8 cellular contexts compared by ENCODE assay signal in genomic region chr13:110869805-110870706, GRCh38. TPM values are rescaled to one million over a fixed set of nuclear protein-coding genes. Genes with fewer than 3 reads are reported as not detected.
DNase-seq lines count a peak whose midpoint lies in the region; TF ChIP-seq lines count a peak whose summit lies in the region.

No MANE protein-coding gene starts in this region.

- H3K27me3 ChIP-seq in esophagus muscularis mucosa (no peaks in the 10 kb centered on the region), muscle layer of colon (ENCODE audit: control insufficient read depth in 1 of 2, insufficient read depth in 2 of 2, low read length in 2 of 2) (no peaks in the 10 kb centered on the region)

- H3K4me1 ChIP-seq in HEK293 (ENCODE audit: control insufficient read depth, insufficient read depth, low read length) (no peaks in the 10 kb centered on the region; the same call in 1 of the 2 replicates), esophagus muscularis mucosa (peaks cover 24 to 48% (median 41%) of the 10 kb centered on the region in 4 donors), muscle layer of colon (ENCODE audit: insufficient read depth, low read length) (peaks cover 23% of the 10 kb centered on the region)

- no peaks in the 10 kb centered on the region for H3K36me3 ChIP-seq in HEK293 (ENCODE audit: control insufficient read depth in 2 of 2, insufficient read depth in 1 of 2, low read length in 2 of 2)
- H3K36me3 ChIP-seq in esophagus muscularis mucosa = no peaks in the 10 kb centered on the region
- H3K36me3 ChIP-seq in muscle layer of colon (ENCODE audit: insufficient read depth, low read length) = no peaks in the 10 kb centered on the region

- H3K9me3 ChIP-seq in HEK293 (ENCODE audit: control insufficient read depth, insufficient read depth, low read depth, low read length) = no peaks in the 10 kb centered on the region
- H3K9me3 ChIP-seq in esophagus muscularis mucosa = no peaks in the 10 kb centered on the region
- no peaks in the 10 kb centered on the region for H3K9me3 ChIP-seq in muscle layer of colon (ENCODE audit: low read length)

- WGBS in esophagus muscularis mucosa = 32% methylated on average over 25 of the region's 34 CpGs

- peak; percentile 32 for TF ChIP-seq POLR2A in esophagus muscularis mucosa (IDR thresholded peaks at IDR 0.05; ENCODE audit: low read depth)

- TF ChIP-seq CTCF in HEK293 (tag by site-specific recombination; IDR thresholded peaks at IDR 0.05) (no peak), esophagus muscularis mucosa (IDR thresholded peaks at IDR 0.05) (peak in 1 of 3 experiments; percentile 24), GM13977 (IDR thresholded peaks at IDR 0.05; ENCODE audit: extremely low read depth, insufficient read depth, missing control alignments) (no peak)

- POLR2A ChIA-PET in HEK293 (lab: Yijun Ruan, JAX) = interaction anchor here (1.2 to 1.4 kb wide), 2 partner anchors 157 to 255 kb away, joined by 3 to 4 read pairs; partner anchors contain the start of gene NAXD

- H3K4me3 ChIP-seq in HEK293 (ENCODE audit: low read depth, low read length) (peak overlapping the region; percentile 22), esophagus muscularis mucosa (peak overlapping the region; percentile 38 to 51 (median 42)), muscle layer of colon (ENCODE audit: low read depth in 1 of 2, low read length in 2 of 2) (peak overlapping the region; percentile 15 to 51)

- DNase-seq in AG08396 (ENCODE audit: low spot score) (peak; percentile 97), T1000 (lab: John Stamatoyannopoulos, UW) (peak; percentile 100), esophagus muscularis mucosa (ENCODE audit: extremely low spot score) (peak; percentile 98), ureter (ENCODE audit: low spot score) (peak; percentile 91), GM13977 (ENCODE audit: low spot score) (no peak)
- no peak for DNase-seq in activated effector memory CD4-positive, alpha-beta T cell treated with anti-CD3 and anti-CD28 coated beads, Interleukin-2, amount 50 U/mL, for 16 hours

- peak overlapping the region; percentile 19 for H3K9ac ChIP-seq in muscle layer of colon (ENCODE audit: low read length)

- H3K27ac ChIP-seq in HEK293 (ENCODE audit: extremely low read depth, low read depth, low read length) (no peak overlapping the region; the same call in 1 of the 2 replicates), esophagus muscularis mucosa (replicated peaks in 1 of 4) (peak overlapping the region; percentile 83 to 92 (median 86)), muscle layer of colon (ENCODE audit: low read depth, low read length) (peak overlapping the region; percentile 56)

- in situ Hi-C loops in GM13977 (cut with MboI; ENCODE audit: low pct_unique_long_range_greater_than_20kb, low sequenced_read_pairs, unreplicated experiment) = no loop called here

- intact Hi-C loops in esophagus muscularis mucosa (cut with DNase I) = loop anchor here (5.0 kb wide), 1 partner anchor 37 kb away; no protein-coding TSS in a partner anchor

- no peak for TF ChIP-seq EP300 in esophagus muscularis mucosa (IDR thresholded peaks at IDR 0.05)

- CTCF ChIA-PET in HEK293 (lab: Yijun Ruan, JAX) = no interaction called here

TF ChIP-seq in HEK293, 187 proteins besides CTCF, POLR2A, EP300 and RAD21 (continues in another document):
- TF ChIP-seq ZNF146 (tag by site-specific recombination; IDR thresholded peaks at IDR 0.05) (peak; percentile 35; the same call in 1 of the 2 replicates), ZNF416 (tag by site-specific recombination; IDR thresholded peaks at IDR 0.05) (no peak), ZBTB26 (tag by site-specific recombination; optimal IDR thresholded peaks at IDR 0.05) (peak; percentile 36), KLF1 (tag by site-specific recombination; IDR thresholded peaks at IDR 0.05) (peak; percentile 78), OVOL3 (tag by site-specific recombination; IDR thresholded peaks at IDR 0.05) (no peak), ZNF23 (tag by site-specific recombination; IDR thresholded peaks at IDR 0.05; ENCODE audit: borderline replicate concordance) (no peak), ZNF585B (tag by site-specific recombination; IDR thresholded peaks at IDR 0.05) (no peak), ZNF184 (tag by site-specific recombination; IDR thresholded peaks at IDR 0.05) (peak; percentile 76; the same call in 1 of the 2 replicates), GLI2 (tag by site-specific recombination; IDR thresholded peaks at IDR 0.05; ENCODE audit: borderline replicate concordance, low read depth) (no peak; the same call in 1 of the 2 replicates), ZNF621 (tag by site-specific recombination; IDR thresholded peaks at IDR 0.05) (no peak), ZNF132 (tag by site-specific recombination; IDR thresholded peaks at IDR 0.05; ENCODE audit: borderline replicate concordance) (no peak), KLF9 (tag by site-specific recombination; IDR thresholded peaks at IDR 0.05; ENCODE audit: low read depth) (peak; percentile 69; the same call in 1 of the 2 replicates), ZSCAN23 (tag by site-specific recombination; IDR thresholded peaks at IDR 0.05) (peak; percentile 97)
- TF ChIP-seq, protein P1, sequence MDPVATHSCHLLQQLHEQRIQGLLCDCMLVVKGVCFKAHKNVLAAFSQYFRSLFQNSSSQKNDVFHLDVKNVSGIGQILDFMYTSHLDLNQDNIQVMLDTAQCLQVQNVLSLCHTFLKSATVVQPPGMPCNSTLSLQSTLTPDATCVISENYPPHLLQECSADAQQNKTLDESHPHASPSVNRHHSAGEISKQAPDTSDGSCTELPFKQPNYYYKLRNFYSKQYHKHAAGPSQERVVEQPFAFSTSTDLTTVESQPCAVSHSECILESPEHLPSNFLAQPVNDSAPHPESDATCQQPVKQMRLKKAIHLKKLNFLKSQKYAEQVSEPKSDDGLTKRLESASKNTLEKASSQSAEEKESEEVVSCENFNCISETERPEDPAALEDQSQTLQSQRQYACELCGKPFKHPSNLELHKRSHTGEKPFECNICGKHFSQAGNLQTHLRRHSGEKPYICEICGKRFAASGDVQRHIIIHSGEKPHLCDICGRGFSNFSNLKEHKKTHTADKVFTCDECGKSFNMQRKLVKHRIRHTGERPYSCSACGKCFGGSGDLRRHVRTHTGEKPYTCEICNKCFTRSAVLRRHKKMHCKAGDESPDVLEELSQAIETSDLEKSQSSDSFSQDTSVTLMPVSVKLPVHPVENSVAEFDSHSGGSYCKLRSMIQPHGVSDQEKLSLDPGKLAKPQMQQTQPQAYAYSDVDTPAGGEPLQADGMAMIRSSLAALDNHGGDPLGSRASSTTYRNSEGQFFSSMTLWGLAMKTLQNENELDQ (tag by site-specific recombination; IDR thresholded peaks at IDR 0.05; ENCODE audit: low read depth) = no peak
- TF ChIP-seq, protein P2, sequence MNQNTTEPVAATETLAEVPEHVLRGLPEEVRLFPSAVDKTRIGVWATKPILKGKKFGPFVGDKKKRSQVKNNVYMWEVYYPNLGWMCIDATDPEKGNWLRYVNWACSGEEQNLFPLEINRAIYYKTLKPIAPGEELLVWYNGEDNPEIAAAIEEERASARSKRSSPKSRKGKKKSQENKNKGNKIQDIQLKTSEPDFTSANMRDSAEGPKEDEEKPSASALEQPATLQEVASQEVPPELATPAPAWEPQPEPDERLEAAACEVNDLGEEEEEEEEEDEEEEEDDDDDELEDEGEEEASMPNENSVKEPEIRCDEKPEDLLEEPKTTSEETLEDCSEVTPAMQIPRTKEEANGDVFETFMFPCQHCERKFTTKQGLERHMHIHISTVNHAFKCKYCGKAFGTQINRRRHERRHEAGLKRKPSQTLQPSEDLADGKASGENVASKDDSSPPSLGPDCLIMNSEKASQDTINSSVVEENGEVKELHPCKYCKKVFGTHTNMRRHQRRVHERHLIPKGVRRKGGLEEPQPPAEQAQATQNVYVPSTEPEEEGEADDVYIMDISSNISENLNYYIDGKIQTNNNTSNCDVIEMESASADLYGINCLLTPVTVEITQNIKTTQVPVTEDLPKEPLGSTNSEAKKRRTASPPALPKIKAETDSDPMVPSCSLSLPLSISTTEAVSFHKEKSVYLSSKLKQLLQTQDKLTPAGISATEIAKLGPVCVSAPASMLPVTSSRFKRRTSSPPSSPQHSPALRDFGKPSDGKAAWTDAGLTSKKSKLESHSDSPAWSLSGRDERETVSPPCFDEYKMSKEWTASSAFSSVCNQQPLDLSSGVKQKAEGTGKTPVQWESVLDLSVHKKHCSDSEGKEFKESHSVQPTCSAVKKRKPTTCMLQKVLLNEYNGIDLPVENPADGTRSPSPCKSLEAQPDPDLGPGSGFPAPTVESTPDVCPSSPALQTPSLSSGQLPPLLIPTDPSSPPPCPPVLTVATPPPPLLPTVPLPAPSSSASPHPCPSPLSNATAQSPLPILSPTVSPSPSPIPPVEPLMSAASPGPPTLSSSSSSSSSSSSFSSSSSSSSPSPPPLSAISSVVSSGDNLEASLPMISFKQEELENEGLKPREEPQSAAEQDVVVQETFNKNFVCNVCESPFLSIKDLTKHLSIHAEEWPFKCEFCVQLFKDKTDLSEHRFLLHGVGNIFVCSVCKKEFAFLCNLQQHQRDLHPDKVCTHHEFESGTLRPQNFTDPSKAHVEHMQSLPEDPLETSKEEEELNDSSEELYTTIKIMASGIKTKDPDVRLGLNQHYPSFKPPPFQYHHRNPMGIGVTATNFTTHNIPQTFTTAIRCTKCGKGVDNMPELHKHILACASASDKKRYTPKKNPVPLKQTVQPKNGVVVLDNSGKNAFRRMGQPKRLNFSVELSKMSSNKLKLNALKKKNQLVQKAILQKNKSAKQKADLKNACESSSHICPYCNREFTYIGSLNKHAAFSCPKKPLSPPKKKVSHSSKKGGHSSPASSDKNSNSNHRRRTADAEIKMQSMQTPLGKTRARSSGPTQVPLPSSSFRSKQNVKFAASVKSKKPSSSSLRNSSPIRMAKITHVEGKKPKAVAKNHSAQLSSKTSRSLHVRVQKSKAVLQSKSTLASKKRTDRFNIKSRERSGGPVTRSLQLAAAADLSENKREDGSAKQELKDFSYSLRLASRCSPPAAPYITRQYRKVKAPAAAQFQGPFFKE (tag by site-specific recombination; IDR thresholded peaks at IDR 0.05; ENCODE audit: borderline replicate concordance) = no peak

RNA-seq across cellular contexts. Expression of gene ANKRD10, which starts 44.8 kb away (rescaled TPM):
- total RNA-seq in esophagus muscularis mucosa (100 to 1,000 TPM in 3 of 4 donors, 10 to 100 TPM in 1; 89.6 to 120 (median 110) TPM), ureter (138 TPM)

Comparison
In these comparisons a context has a peak if more than half of its experiments do, and no peak if none do; other contexts are left out.
1. DNase-seq: peak in AG08396 (single experiment), T1000 (single experiment), esophagus muscularis mucosa (single experiment) and ureter (single experiment); none in activated effector memory CD4-positive, alpha-beta T cell treated with anti-CD3 and anti-CD28 coated beads, Interleukin-2, amount 50 U/mL, for 16 hours (single experiment) and GM13977 (single experiment).
2. Peak in every context shown above with its lines, with median percentiles within 50 percentile points of each other: H3K4me3 ChIP-seq.